In the genomic region with DNA sequence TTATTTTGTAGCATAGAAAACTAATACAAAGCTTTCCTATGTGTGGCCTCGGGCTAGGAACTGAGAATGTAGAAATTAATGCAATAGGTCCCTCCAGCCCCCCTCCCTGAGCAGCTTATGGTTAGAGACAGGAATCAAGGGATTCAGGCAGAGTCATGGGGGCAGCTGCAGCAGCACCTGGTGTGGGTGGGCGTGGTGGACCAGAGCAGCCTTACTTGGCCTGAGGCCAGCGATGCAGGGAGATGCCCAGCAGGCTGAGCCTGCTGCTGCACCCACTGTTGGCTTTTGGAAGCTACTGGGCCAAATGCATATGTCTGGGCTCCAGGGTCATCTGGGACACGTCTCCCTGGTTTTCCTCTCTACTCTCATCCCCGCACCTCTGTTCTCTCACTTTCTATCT, we compare ENCODE assay signal across 18 cellular contexts.
DNase-seq lines count a peak whose midpoint lies in the region; ATAC-seq and TF ChIP-seq lines count a peak whose summit lies in the region.
"Had no signal": no experiment of that assay in that cellular context is flagged by ENCODE, and none has a peak within 500 bp of the region (broad histone marks: within the 10 kb centered on the region; RNA-seq: fewer than 3 reads in every experiment).

No MANE protein-coding gene starts in this region.

- 0 out of 2 replicates have a peak, but pooled peaks cover 3% of the 10 kb centered on the region for H3K9me2 ChIP-seq in GM23338 (ENCODE audit: insufficient read depth)
- H3K9me2 ChIP-seq: SK-N-SH had no signal

- no peak overlapping the region for H3K27ac Mint-ChIP-seq in GM23338
- H3K27ac Mint-ChIP-seq in glutamatergic neuron (ENCODE audit: unreplicated experiment), result no peak overlapping the region
- H3K27ac Mint-ChIP-seq: T-helper 1 cell treated with Interleukin-12 subunit alpha and Interleukin-12 subunit beta and Interleukin-4 antibody, amounts not matched to agents 30 μg/mL and 1 μg/mL, for 36 hours had no signal

- H3K27ac ChIP-seq in SJCRH30 (no peak overlapping the region), GM23338 (ENCODE audit: low read depth) (no peak overlapping the region)
- H3K27ac ChIP-seq: BLaER1 treated with 17β-estradiol and CSF1 and Interleukin-3, amounts not matched to agents 10 nM and 100 nM; RWPE1 had no signal

- no peak for ATAC-seq in GM23338

- H3K4me1 Mint-ChIP-seq in GM23338 (peaks cover 5% of the 10 kb centered on the region; the same call in 1 of the 3 replicates), glutamatergic neuron (ENCODE audit: low read depth, unreplicated experiment) (no peaks in the 10 kb centered on the region)

- no peaks in the 10 kb centered on the region for H3F3A ChIP-seq in GM23338 (replicated peaks; ENCODE audit: low read depth)

- H3K27me3 Mint-ChIP-seq in GM23338 (ENCODE audit: insufficient read depth, low read depth, poor library complexity), result no peaks in the 10 kb centered on the region
- peaks cover 2% of the 10 kb centered on the region for H3K27me3 Mint-ChIP-seq in glutamatergic neuron (ENCODE audit: unreplicated experiment)

- no peaks in the 10 kb centered on the region for H3K9me3 ChIP-seq in SJCRH30 (replicated peaks)
- H3K9me3 ChIP-seq: SK-N-SH had no signal

- no peak overlapping the region for H2AFZ ChIP-seq in GM23338

- H3K4me3 Mint-ChIP-seq in GM23338 (no peak overlapping the region), glutamatergic neuron (ENCODE audit: unreplicated experiment) (no peak overlapping the region)
- H3K4me3 Mint-ChIP-seq: T-helper 1 cell treated with Interleukin-12 subunit alpha and Interleukin-12 subunit beta and Interleukin-4 antibody, amounts not matched to agents 30 μg/mL and 1 μg/mL, for 36 hours had no signal

- no peak overlapping the region for H3K4me2 ChIP-seq in GM23338
- H3K4me2 ChIP-seq: SK-N-SH had no signal

- no peaks in the 10 kb centered on the region for H3K79me2 ChIP-seq in GM23338 (replicated peaks; ENCODE audit: insufficient read depth)

- H3K36me3 Mint-ChIP-seq in GM23338 (ENCODE audit: low read depth) (no peaks in the 10 kb centered on the region), glutamatergic neuron (ENCODE audit: unreplicated experiment) (no peaks in the 10 kb centered on the region)

- no peaks in the 10 kb centered on the region for H3K27me3 ChIP-seq in SJCRH30
- no peaks in the 10 kb centered on the region for H3K27me3 ChIP-seq in GM23338 (ENCODE audit: insufficient read depth)
- H3K27me3 ChIP-seq: BLaER1 treated with 17β-estradiol and CSF1 and Interleukin-3, amounts not matched to agents 10 nM and 100 nM had no signal

- H3K4me1 ChIP-seq in SJCRH30 (peaks cover 26% of the 10 kb centered on the region), GM23338 (ENCODE audit: insufficient read depth) (no peaks in the 10 kb centered on the region)

- peak; percentile 16 for DNase-seq in DMS79 treated with DMSO at 0.1 percent for 48 hours (lab: John Stamatoyannopoulos, UW)
- DNase-seq in DMS79 (lab: John Stamatoyannopoulos, UW), result no peak
- DNase-seq in DMS 273 treated with DMSO at 0.1 percent for 48 hours (lab: John Stamatoyannopoulos, UW), result peak; percentile 15
- peak; percentile 46 for DNase-seq in NCI-H524 treated with DMSO at 0.1 percent for 48 hours (lab: John Stamatoyannopoulos, UW)
- DNase-seq in SJCRH30, result peak; percentile 91
- DNase-seq in GM23338 (ENCODE audit: low spot score), result no peak
- DNase-seq in glutamatergic neuron, result no peak
- no peak for DNase-seq in activated CD8-positive, alpha-beta memory T cell treated with anti-CD3 and anti-CD28 coated beads, Interleukin-2, amount 50 U/mL, for 4 hours
- DNase-seq: 8988T; GF-D8; HCEC 1CT; MM.1S; NCI-H2171 treated with DMSO at 0.1 percent for 48 hours; NK-92 treated with Interleukin-12 subunit alpha and Interleukin-12 subunit beta, amount 100 ng/mL, for 24 hours; SK-N-SH had no signal

- no peaks in the 10 kb centered on the region for H3K9me3 Mint-ChIP-seq in GM23338
- H3K9me3 Mint-ChIP-seq in glutamatergic neuron (ENCODE audit: unreplicated experiment), result no peaks in the 10 kb centered on the region

- H3K36me3 ChIP-seq in SJCRH30 (no peaks in the 10 kb centered on the region), GM23338 (ENCODE audit: insufficient read depth) (no peaks in the 10 kb centered on the region)
- H3K36me3 ChIP-seq: BLaER1 treated with 17β-estradiol and CSF1 and Interleukin-3, amounts not matched to agents 10 nM and 100 nM had no signal

- no peak overlapping the region for H3K4me3 ChIP-seq in SJCRH30
- no peak overlapping the region for H3K4me3 ChIP-seq in GM23338
- H3K4me3 ChIP-seq: BLaER1 treated with 17β-estradiol and CSF1 and Interleukin-3, amounts not matched to agents 10 nM and 100 nM had no signal

- H4K20me1 ChIP-seq in GM23338 (replicated peaks; ENCODE audit: insufficient read depth), result no peaks in the 10 kb centered on the region
- H4K20me1 ChIP-seq: BLaER1 treated with 17β-estradiol and CSF1 and Interleukin-3, amounts not matched to agents 10 nM and 100 nM had no signal

- TF ChIP-seq CTCF in GM23338 (conservative IDR thresholded peaks at IDR 0.05; ENCODE audit: low read depth in 2 of 2) (no peak), glutamatergic neuron (IDR thresholded peaks at IDR 0.05; ENCODE audit: partially characterized antibody, unreplicated experiment) (no peak)

TF ChIP-seq in GM23338, 12 proteins besides CTCF, POLR2A, EP300 and RAD21 (continues in another document):
- no peak for TF ChIP-seq ZNF114 (CRISPR knock-in tag; IDR thresholded peaks at IDR 0.05)
- TF ChIP-seq ZNF331 (CRISPR knock-in tag; IDR thresholded peaks at IDR 0.05; ENCODE audit: low read depth), result no peak
- TF ChIP-seq, protein P1, sequence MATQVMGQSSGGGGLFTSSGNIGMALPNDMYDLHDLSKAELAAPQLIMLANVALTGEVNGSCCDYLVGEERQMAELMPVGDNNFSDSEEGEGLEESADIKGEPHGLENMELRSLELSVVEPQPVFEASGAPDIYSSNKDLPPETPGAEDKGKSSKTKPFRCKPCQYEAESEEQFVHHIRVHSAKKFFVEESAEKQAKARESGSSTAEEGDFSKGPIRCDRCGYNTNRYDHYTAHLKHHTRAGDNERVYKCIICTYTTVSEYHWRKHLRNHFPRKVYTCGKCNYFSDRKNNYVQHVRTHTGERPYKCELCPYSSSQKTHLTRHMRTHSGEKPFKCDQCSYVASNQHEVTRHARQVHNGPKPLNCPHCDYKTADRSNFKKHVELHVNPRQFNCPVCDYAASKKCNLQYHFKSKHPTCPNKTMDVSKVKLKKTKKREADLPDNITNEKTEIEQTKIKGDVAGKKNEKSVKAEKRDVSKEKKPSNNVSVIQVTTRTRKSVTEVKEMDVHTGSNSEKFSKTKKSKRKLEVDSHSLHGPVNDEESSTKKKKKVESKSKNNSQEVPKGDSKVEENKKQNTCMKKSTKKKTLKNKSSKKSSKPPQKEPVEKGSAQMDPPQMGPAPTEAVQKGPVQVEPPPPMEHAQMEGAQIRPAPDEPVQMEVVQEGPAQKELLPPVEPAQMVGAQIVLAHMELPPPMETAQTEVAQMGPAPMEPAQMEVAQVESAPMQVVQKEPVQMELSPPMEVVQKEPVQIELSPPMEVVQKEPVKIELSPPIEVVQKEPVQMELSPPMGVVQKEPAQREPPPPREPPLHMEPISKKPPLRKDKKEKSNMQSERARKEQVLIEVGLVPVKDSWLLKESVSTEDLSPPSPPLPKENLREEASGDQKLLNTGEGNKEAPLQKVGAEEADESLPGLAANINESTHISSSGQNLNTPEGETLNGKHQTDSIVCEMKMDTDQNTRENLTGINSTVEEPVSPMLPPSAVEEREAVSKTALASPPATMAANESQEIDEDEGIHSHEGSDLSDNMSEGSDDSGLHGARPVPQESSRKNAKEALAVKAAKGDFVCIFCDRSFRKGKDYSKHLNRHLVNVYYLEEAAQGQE (IDR thresholded peaks at IDR 0.05; ENCODE audit: unreplicated experiment), result no peak
- no peak for TF ChIP-seq JUNB (IDR thresholded peaks at IDR 0.05; ENCODE audit: unreplicated experiment)
- TF ChIP-seq NANOG (IDR thresholded peaks at IDR 0.05; ENCODE audit: borderline replicate concordance), result no peak
- TF ChIP-seq, protein P2, sequence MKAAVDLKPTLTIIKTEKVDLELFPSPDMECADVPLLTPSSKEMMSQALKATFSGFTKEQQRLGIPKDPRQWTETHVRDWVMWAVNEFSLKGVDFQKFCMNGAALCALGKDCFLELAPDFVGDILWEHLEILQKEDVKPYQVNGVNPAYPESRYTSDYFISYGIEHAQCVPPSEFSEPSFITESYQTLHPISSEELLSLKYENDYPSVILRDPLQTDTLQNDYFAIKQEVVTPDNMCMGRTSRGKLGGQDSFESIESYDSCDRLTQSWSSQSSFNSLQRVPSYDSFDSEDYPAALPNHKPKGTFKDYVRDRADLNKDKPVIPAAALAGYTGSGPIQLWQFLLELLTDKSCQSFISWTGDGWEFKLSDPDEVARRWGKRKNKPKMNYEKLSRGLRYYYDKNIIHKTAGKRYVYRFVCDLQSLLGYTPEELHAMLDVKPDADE (IDR thresholded peaks at IDR 0.05), result no peak
- TF ChIP-seq POLR2AphosphoS5 (IDR thresholded peaks at IDR 0.05; ENCODE audit: low read depth), result no peak
- no peak for TF ChIP-seq CREB1 (CRISPR knock-in tag; IDR thresholded peaks at IDR 0.05; ENCODE audit: low read depth)

Comparison
In these comparisons a context has a peak if more than half of its experiments do, and no peak if none do; other contexts are left out.
1. DNase-seq: peak in DMS79 treated with DMSO at 0.1 percent for 48 hours (single experiment), DMS 273 treated with DMSO at 0.1 percent for 48 hours (single experiment), NCI-H524 treated with DMSO at 0.1 percent for 48 hours (single experiment) and SJCRH30 (2 of 2); none in DMS79 (single experiment), GM23338 (single experiment), glutamatergic neuron (single experiment) and activated CD8-positive, alpha-beta memory T cell treated with anti-CD3 and anti-CD28 coated beads, Interleukin-2, amount 50 U/mL, for 4 hours (single experiment).